1 cellular context compared by ENCODE assay signal in the genomic region with DNA sequence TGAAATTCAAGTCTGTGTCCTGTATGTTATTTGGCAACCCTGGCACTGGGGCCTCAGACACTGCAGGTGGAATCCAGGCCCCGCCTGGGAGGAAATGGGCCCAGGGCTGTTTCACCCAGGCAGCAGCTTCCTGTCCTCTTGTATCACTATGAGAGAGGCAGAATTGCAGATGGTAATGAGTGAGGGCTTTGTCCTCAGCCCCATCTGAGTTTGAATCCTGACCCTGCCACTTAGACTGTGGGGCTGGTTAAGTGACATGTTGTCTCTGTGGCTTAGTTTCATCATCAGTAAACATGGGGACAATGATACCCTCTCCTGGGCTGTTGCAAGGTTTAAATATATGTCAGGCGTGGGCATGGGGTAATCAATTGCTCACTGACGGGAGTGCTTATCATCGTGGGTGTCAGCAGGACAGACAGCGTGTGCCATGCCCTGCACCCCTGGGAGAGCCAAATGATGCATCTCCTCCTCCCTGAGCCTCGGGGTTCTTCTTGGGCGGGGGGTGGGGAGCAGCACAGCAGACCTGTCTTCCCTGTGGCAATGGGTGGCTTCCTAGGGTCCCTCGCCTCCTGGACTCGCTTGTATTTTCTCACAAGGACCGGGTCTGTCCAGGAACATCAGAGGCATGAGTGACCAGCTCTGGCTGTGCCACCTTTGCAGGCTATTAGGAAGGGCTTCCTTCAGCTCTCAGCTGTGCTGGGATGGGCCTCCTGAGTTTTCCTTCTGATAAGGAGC.
TF ChIP-seq lines count a peak whose summit lies in the region.

No MANE protein-coding gene starts in this region.

TF ChIP-seq in HepG2, 621 proteins besides CTCF, POLR2A, EP300 and RAD21 (continued from another document and continues in another):
- TF ChIP-seq, protein P1, sequence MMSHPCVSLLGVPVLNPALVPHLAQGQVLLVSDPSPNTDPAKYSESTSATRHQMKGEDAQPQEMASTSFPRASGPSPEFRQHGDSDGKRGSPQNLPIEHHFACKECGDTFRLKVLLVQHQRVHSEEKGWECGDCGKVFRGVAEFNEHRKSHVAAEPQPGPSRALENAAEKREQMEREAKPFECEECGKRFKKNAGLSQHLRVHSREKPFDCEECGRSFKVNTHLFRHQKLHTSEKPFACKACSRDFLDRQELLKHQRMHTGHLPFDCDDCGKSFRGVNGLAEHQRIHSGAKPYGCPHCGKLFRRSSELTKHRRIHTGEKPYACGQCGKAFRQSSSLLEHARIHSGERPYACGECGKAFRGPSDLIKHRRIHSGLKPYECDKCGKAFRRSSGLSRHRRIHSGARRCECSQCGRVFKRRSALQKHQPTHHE (CRISPR knock-in tag; IDR thresholded peaks at IDR 0.05; ENCODE audit: borderline replicate concordance), result no peak
- TF ChIP-seq RARG (CRISPR knock-in tag; IDR thresholded peaks at IDR 0.05; ENCODE audit: low read depth) (no peak), ZNF446 (CRISPR knock-in tag; IDR thresholded peaks at IDR 0.05) (0 out of 2 replicates have a peak, but pooled peaks have one; percentile 26), RBFOX2 (IDR thresholded peaks at IDR 0.05; ENCODE audit: low read depth, low read length) (peak; percentile 58), CCAR2 (optimal IDR thresholded peaks at IDR 0.05; ENCODE audit: low read depth, low read length) (no peak), ZFP90 (CRISPR knock-in tag; IDR thresholded peaks at IDR 0.05; ENCODE audit: borderline replicate concordance) (no peak), ZKSCAN1 (IDR thresholded peaks at IDR 0.05; ENCODE audit: low read length) (no peak), KDM3A (CRISPR knock-in tag; IDR thresholded peaks at IDR 0.05; ENCODE audit: low read depth) (peak; percentile 42; the same call in 1 of the 2 replicates), ZNF773 (CRISPR knock-in tag; IDR thresholded peaks at IDR 0.05; ENCODE audit: borderline replicate concordance) (no peak), HES4 (CRISPR knock-in tag; IDR thresholded peaks at IDR 0.05; ENCODE audit: borderline replicate concordance) (no peak), SATB2 (CRISPR knock-in tag; IDR thresholded peaks at IDR 0.05) (no peak), ZNF615 (CRISPR knock-in tag; IDR thresholded peaks at IDR 0.05; ENCODE audit: borderline replicate concordance) (no peak), ZNF777 (CRISPR knock-in tag; IDR thresholded peaks at IDR 0.05) (no peak), SYNCRIP (IDR thresholded peaks at IDR 0.05; ENCODE audit: insufficient read depth, low read depth, low read length) (no peak), FLYWCH1 (CRISPR knock-in tag; IDR thresholded peaks at IDR 0.05) (no peak), NBN (conservative IDR thresholded peaks at IDR 0.05) (no peak), KDM4B (CRISPR knock-in tag; IDR thresholded peaks at IDR 0.05) (no peak), ZNF550 (CRISPR knock-in tag; IDR thresholded peaks at IDR 0.05; ENCODE audit: borderline replicate concordance) (no peak), HOXA3 (CRISPR knock-in tag; IDR thresholded peaks at IDR 0.05) (peak; percentile 28), JUND (CRISPR knock-in tag; IDR thresholded peaks at IDR 0.05) (peak; percentile 37; the same call in 1 of the 2 replicates), ZNF329 (CRISPR knock-in tag; IDR thresholded peaks at IDR 0.05; ENCODE audit: low read depth) (no peak), RFX1 (IDR thresholded peaks at IDR 0.05) (no peak), ZFYVE20 (CRISPR knock-in tag; IDR thresholded peaks at IDR 0.05; ENCODE audit: borderline replicate concordance, low read depth) (no peak), BORCS8-MEF2B (CRISPR knock-in tag; IDR thresholded peaks at IDR 0.05) (peak; percentile 69; the same call in 1 of the 2 replicates), TSC22D2 (CRISPR knock-in tag; IDR thresholded peaks at IDR 0.05; ENCODE audit: borderline replicate concordance) (no peak)
- TF ChIP-seq, protein P2, sequence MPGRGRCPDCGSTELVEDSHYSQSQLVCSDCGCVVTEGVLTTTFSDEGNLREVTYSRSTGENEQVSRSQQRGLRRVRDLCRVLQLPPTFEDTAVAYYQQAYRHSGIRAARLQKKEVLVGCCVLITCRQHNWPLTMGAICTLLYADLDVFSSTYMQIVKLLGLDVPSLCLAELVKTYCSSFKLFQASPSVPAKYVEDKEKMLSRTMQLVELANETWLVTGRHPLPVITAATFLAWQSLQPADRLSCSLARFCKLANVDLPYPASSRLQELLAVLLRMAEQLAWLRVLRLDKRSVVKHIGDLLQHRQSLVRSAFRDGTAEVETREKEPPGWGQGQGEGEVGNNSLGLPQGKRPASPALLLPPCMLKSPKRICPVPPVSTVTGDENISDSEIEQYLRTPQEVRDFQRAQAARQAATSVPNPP (CRISPR knock-in tag; IDR thresholded peaks at IDR 0.05), result no peak
- TF ChIP-seq, protein P3, sequence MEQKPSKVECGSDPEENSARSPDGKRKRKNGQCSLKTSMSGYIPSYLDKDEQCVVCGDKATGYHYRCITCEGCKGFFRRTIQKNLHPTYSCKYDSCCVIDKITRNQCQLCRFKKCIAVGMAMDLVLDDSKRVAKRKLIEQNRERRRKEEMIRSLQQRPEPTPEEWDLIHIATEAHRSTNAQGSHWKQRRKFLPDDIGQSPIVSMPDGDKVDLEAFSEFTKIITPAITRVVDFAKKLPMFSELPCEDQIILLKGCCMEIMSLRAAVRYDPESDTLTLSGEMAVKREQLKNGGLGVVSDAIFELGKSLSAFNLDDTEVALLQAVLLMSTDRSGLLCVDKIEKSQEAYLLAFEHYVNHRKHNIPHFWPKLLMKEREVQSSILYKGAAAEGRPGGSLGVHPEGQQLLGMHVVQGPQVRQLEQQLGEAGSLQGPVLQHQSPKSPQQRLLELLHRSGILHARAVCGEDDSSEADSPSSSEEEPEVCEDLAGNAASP (CRISPR knock-in tag; IDR thresholded peaks at IDR 0.05; ENCODE audit: borderline replicate concordance), result peak; percentile 86; the same call in 1 of the 2 replicates
- TF ChIP-seq, protein P4, sequence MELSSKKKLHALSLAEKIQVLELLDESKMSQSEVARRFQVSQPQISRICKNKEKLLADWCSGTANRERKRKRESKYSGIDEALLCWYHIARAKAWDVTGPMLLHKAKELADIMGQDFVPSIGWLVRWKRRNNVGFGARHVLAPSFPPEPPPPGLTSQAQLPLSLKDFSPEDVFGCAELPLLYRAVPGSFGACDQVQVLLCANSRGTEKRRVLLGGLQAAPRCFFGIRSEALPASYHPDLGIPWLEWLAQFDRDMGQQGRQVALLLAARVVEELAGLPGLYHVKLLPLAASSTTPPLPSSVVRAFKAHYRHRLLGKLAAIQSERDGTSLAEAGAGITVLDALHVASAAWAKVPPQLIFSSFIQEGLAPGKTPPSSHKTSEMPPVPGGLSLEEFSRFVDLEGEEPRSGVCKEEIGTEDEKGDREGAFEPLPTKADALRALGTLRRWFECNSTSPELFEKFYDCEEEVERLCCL (CRISPR knock-in tag; IDR thresholded peaks at IDR 0.05; ENCODE audit: borderline replicate concordance), result no peak
- TF ChIP-seq, protein P5, sequence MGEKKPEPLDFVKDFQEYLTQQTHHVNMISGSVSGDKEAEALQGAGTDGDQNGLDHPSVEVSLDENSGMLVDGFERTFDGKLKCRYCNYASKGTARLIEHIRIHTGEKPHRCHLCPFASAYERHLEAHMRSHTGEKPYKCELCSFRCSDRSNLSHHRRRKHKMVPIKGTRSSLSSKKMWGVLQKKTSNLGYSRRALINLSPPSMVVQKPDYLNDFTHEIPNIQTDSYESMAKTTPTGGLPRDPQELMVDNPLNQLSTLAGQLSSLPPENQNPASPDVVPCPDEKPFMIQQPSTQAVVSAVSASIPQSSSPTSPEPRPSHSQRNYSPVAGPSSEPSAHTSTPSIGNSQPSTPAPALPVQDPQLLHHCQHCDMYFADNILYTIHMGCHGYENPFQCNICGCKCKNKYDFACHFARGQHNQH (CRISPR knock-in tag; IDR thresholded peaks at IDR 0.05), result peak; percentile 77
- TF ChIP-seq, protein P6, sequence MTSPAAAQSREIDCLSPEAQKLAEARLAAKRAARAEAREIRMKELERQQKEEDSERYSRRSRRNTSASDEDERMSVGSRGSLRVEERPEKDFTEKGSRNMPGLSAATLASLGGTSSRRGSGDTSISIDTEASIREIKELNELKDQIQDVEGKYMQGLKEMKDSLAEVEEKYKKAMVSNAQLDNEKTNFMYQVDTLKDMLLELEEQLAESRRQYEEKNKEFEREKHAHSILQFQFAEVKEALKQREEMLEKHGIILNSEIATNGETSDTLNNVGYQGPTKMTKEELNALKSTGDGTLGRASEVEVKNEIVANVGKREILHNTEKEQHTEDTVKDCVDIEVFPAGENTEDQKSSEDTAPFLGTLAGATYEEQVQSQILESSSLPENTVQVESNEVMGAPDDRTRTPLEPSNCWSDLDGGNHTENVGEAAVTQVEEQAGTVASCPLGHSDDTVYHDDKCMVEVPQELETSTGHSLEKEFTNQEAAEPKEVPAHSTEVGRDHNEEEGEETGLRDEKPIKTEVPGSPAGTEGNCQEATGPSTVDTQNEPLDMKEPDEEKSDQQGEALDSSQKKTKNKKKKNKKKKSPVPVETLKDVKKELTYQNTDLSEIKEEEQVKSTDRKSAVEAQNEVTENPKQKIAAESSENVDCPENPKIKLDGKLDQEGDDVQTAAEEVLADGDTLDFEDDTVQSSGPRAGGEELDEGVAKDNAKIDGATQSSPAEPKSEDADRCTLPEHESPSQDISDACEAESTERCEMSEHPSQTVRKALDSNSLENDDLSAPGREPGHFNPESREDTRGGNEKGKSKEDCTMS (CRISPR knock-in tag; conservative IDR thresholded peaks at IDR 0.05), result no peak
- TF ChIP-seq, protein P7, sequence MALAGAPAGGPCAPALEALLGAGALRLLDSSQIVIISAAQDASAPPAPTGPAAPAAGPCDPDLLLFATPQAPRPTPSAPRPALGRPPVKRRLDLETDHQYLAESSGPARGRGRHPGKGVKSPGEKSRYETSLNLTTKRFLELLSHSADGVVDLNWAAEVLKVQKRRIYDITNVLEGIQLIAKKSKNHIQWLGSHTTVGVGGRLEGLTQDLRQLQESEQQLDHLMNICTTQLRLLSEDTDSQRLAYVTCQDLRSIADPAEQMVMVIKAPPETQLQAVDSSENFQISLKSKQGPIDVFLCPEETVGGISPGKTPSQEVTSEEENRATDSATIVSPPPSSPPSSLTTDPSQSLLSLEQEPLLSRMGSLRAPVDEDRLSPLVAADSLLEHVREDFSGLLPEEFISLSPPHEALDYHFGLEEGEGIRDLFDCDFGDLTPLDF (CRISPR knock-in tag; IDR thresholded peaks at IDR 0.05), result no peak
- TF ChIP-seq, protein P8, sequence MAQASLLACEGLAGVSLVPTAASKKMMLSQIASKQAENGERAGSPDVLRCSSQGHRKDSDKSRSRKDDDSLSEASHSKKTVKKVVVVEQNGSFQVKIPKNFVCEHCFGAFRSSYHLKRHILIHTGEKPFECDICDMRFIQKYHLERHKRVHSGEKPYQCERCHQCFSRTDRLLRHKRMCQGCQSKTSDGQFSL (CRISPR knock-in tag; IDR thresholded peaks at IDR 0.05), result no peak
- TF ChIP-seq, protein P9, sequence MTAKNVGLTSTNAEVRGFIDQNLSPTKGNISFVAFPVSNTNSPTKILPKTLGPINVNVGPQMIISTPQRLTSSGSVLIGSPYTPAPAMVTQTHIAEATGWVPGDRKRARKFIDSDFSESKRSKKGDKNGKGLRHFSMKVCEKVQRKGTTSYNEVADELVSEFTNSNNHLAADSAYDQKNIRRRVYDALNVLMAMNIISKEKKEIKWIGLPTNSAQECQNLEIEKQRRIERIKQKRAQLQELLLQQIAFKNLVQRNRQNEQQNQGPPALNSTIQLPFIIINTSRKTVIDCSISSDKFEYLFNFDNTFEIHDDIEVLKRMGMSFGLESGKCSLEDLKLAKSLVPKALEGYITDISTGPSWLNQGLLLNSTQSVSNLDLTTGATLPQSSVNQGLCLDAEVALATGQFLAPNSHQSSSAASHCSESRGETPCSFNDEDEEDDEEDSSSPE (CRISPR knock-in tag; IDR thresholded peaks at IDR 0.05), result no peak
- TF ChIP-seq, protein P10, sequence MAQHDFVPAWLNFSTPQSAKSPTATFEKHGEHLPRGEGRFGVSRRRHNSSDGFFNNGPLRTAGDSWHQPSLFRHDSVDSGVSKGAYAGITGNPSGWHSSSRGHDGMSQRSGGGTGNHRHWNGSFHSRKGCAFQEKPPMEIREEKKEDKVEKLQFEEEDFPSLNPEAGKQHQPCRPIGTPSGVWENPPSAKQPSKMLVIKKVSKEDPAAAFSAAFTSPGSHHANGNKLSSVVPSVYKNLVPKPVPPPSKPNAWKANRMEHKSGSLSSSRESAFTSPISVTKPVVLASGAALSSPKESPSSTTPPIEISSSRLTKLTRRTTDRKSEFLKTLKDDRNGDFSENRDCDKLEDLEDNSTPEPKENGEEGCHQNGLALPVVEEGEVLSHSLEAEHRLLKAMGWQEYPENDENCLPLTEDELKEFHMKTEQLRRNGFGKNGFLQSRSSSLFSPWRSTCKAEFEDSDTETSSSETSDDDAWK (CRISPR knock-in tag; IDR thresholded peaks at IDR 0.05), result no peak
- TF ChIP-seq, protein P11, sequence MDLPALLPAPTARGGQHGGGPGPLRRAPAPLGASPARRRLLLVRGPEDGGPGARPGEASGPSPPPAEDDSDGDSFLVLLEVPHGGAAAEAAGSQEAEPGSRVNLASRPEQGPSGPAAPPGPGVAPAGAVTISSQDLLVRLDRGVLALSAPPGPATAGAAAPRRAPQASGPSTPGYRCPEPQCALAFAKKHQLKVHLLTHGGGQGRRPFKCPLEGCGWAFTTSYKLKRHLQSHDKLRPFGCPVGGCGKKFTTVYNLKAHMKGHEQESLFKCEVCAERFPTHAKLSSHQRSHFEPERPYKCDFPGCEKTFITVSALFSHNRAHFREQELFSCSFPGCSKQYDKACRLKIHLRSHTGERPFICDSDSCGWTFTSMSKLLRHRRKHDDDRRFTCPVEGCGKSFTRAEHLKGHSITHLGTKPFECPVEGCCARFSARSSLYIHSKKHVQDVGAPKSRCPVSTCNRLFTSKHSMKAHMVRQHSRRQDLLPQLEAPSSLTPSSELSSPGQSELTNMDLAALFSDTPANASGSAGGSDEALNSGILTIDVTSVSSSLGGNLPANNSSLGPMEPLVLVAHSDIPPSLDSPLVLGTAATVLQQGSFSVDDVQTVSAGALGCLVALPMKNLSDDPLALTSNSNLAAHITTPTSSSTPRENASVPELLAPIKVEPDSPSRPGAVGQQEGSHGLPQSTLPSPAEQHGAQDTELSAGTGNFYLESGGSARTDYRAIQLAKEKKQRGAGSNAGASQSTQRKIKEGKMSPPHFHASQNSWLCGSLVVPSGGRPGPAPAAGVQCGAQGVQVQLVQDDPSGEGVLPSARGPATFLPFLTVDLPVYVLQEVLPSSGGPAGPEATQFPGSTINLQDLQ (CRISPR knock-in tag; IDR thresholded peaks at IDR 0.05), result no peak
- TF ChIP-seq, protein P12, sequence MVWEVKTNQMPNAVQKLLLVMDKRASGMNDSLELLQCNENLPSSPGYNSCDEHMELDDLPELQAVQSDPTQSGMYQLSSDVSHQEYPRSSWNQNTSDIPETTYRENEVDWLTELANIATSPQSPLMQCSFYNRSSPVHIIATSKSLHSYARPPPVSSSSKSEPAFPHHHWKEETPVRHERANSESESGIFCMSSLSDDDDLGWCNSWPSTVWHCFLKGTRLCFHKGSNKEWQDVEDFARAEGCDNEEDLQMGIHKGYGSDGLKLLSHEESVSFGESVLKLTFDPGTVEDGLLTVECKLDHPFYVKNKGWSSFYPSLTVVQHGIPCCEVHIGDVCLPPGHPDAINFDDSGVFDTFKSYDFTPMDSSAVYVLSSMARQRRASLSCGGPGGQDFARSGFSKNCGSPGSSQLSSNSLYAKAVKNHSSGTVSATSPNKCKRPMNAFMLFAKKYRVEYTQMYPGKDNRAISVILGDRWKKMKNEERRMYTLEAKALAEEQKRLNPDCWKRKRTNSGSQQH (CRISPR knock-in tag; IDR thresholded peaks at IDR 0.05; ENCODE audit: low read depth), result no peak
